In genomic region chr19:6737873-6738725, GRCh38 we compare ENCODE assay signal across 1 cellular context.
TF ChIP-seq lines count a peak whose summit lies in the region.

No MANE protein-coding gene starts in this region.

TF ChIP-seq in GM12878, 131 proteins besides CTCF, POLR2A, EP300 and RAD21:
- no peak for TF ChIP-seq MYC (IDR thresholded peaks at IDR 0.05; ENCODE audit: insufficient read depth, insufficient read length, insufficient replicate concordance, low read length, severe bottlenecking)
- TF ChIP-seq CHD4 (IDR thresholded peaks at IDR 0.05) = 0 out of 2 replicates have a peak, but pooled peaks have one; percentile 91
- peak; percentile 30 for TF ChIP-seq RELA (IDR thresholded peaks at IDR 0.05; ENCODE audit: borderline replicate concordance, partially characterized antibody)
- TF ChIP-seq RAD51 (IDR thresholded peaks at IDR 0.05) = no peak
- TF ChIP-seq SMARCA5 (IDR thresholded peaks at IDR 0.05) = peak; percentile 88
- no peak for TF ChIP-seq TBL1XR1 (IDR thresholded peaks at IDR 0.05; ENCODE audit: low read depth, low read length)
- peak in 1 of 2 experiments; percentile 76; a peak in 2 of 3 replicates for TF ChIP-seq EGR1 (IDR thresholded peaks at IDR 0.05; ENCODE audit: borderline replicate concordance in 1 of 2, low read depth in 2 of 2, low read length in 2 of 2)
- TF ChIP-seq MTA2 (IDR thresholded peaks at IDR 0.05; ENCODE audit: low read depth) = peak; percentile 76; the same call in 1 of the 2 replicates
- peak; percentile 99 for TF ChIP-seq NR2F1 (conservative IDR thresholded peaks at IDR 0.05)
- 0 out of 2 replicates have a peak, but pooled peaks have one; percentile 45 for TF ChIP-seq NBN (IDR thresholded peaks at IDR 0.05)
- peak; percentile 86 for TF ChIP-seq YY1 (IDR thresholded peaks at IDR 0.05; ENCODE audit: low read depth, low read length)
- peak; percentile 8 for TF ChIP-seq SP1 (IDR thresholded peaks at IDR 0.05; ENCODE audit: low read depth, low read length)
- no peak for TF ChIP-seq JUND (IDR thresholded peaks at IDR 0.05; ENCODE audit: low read depth, low read length)
- TF ChIP-seq NR2C2 (IDR thresholded peaks at IDR 0.05; ENCODE audit: borderline replicate concordance, control insufficient read depth, insufficient read length, low read depth) = peak; percentile 79
- TF ChIP-seq WRNIP1 (IDR thresholded peaks at IDR 0.05; ENCODE audit: borderline replicate concordance, low read depth, low read length) = no peak
- TF ChIP-seq SIX5 (IDR thresholded peaks at IDR 0.05; ENCODE audit: low read depth, low read length, severe bottlenecking) = peak; percentile 99
- peak; percentile 92 for TF ChIP-seq SMC3 (IDR thresholded peaks at IDR 0.05; ENCODE audit: borderline replicate concordance, low read length)
- 0 out of 2 replicates have a peak, but pooled peaks have one; percentile 28 for TF ChIP-seq HDGF (IDR thresholded peaks at IDR 0.05)
- peak; percentile 83 for TF ChIP-seq TARDBP (IDR thresholded peaks at IDR 0.05; ENCODE audit: borderline replicate concordance)
- TF ChIP-seq RCOR1 (conservative IDR thresholded peaks at IDR 0.05; ENCODE audit: low read depth, low read length) = no peak
- TF ChIP-seq SREBF1 (IDR thresholded peaks at IDR 0.05; ENCODE audit: low read length) = peak; percentile 85
- no peak for TF ChIP-seq USF1 (IDR thresholded peaks at IDR 0.05; ENCODE audit: borderline replicate concordance, extremely low read length, insufficient read depth, low read depth, low read length)
- TF ChIP-seq LARP7 (IDR thresholded peaks at IDR 0.05) = peak; percentile 60; the same call in 1 of the 2 replicates
- peak; percentile 73; the same call in 1 of the 2 replicates for TF ChIP-seq CREM (IDR thresholded peaks at IDR 0.05; ENCODE audit: low read depth)
- peak; percentile 94 for TF ChIP-seq SPI1 (IDR thresholded peaks at IDR 0.05; ENCODE audit: borderline replicate concordance, insufficient read depth, low read depth, low read length)
- 0 out of 2 replicates have a peak, but pooled peaks have one; percentile 38 for TF ChIP-seq SIN3A (IDR thresholded peaks at IDR 0.05; ENCODE audit: low read depth, low read length)
- TF ChIP-seq RB1 (IDR thresholded peaks at IDR 0.05; ENCODE audit: borderline replicate concordance) = 0 out of 2 replicates have a peak, but pooled peaks have one; percentile 44
- TF ChIP-seq POU2F2 (IDR thresholded peaks at IDR 0.05; ENCODE audit: borderline replicate concordance, low read depth, low read length) = peak; percentile 22; the same call in 1 of the 3 replicates
- TF ChIP-seq RUNX3 (IDR thresholded peaks at IDR 0.05; ENCODE audit: low read length) = peak; percentile 51
- TF ChIP-seq IKZF1 (conservative IDR thresholded peaks at IDR 0.05) = peak; percentile 90
- 0 out of 2 replicates have a peak, but pooled peaks have one; percentile 14 for TF ChIP-seq TCF12 (IDR thresholded peaks at IDR 0.05; ENCODE audit: low read depth, low read length)
- peak; percentile 96 for TF ChIP-seq GABPA (IDR thresholded peaks at IDR 0.05; ENCODE audit: low read depth)
- TF ChIP-seq EED (IDR thresholded peaks at IDR 0.05; ENCODE audit: low read depth) = no peak
- peak; percentile 82 for TF ChIP-seq SMAD1 (IDR thresholded peaks at IDR 0.05; ENCODE audit: low read depth, partially characterized antibody)
- peak in 1 of 2 experiments; percentile 68 for TF ChIP-seq IKZF2 (IDR thresholded peaks at IDR 0.05)
- peak; percentile 98 for TF ChIP-seq HCFC1 (IDR thresholded peaks at IDR 0.05; ENCODE audit: low read length)
- TF ChIP-seq NKRF (conservative IDR thresholded peaks at IDR 0.05) = 0 out of 2 replicates have a peak, but pooled peaks have one; percentile 6
- TF ChIP-seq MXI1 (IDR thresholded peaks at IDR 0.05; ENCODE audit: low read depth, low read length) = peak; percentile 20; the same call in 1 of the 2 replicates
- peak; percentile 94 for TF ChIP-seq NR2C1 (IDR thresholded peaks at IDR 0.05)
- TF ChIP-seq ZBTB40 (IDR thresholded peaks at IDR 0.05; ENCODE audit: borderline replicate concordance) = peak; percentile 92
- TF ChIP-seq BCL11A (IDR thresholded peaks at IDR 0.05; ENCODE audit: low read depth, low read length) = 0 out of 2 replicates have a peak, but pooled peaks have one; percentile 7
- TF ChIP-seq PML (IDR thresholded peaks at IDR 0.05; ENCODE audit: low read length) = no peak
TF ChIP-seq in GM12878: peak in this region for 33.
